22 cellular contexts compared by ENCODE assay signal in the genomic region with DNA sequence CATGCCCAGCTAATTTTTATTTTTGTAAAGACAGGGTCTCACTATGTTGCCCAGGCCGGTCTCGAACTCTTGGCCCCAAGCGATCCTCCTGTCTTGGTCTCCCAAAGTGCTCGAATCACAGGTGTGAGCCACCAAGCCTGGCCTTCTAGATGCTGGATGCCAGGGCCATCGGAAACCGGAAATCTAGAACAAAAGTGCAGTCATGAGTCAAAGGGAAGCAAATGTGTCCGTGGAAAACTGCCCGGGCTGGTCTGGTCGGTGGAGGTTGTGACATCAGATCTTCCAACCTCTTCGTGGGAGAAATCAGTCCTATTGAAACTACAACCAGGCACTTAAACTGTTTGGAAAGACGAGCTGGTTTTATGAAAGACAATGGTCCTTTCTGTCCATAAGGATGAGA.
DNase-seq lines count a peak whose midpoint lies in the region; ATAC-seq, FAIRE-seq and TF ChIP-seq lines count a peak whose summit lies in the region.
"Had no signal": no experiment of that assay in that cellular context is flagged by ENCODE, and none has a peak within 500 bp of the region (broad histone marks: within the 10 kb centered on the region; RNA-seq: fewer than 3 reads in every experiment).

No MANE protein-coding gene starts in this region.

- H3K4me1 ChIP-seq in PC-3 (ENCODE audit: insufficient read depth, low read length), result no peaks in the 10 kb centered on the region
- no peaks in the 10 kb centered on the region for H3K4me1 ChIP-seq in H1 (replicated peaks in 1 of 4; ENCODE audit: control insufficient read depth in 3 of 4, insufficient read depth in 4 of 4, low read length in 3 of 4)
- peaks cover 0 to 8% of the 10 kb centered on the region in 2 experiments for H3K4me1 ChIP-seq in trophoblast cell (ENCODE audit: control insufficient read depth in 1 of 2, insufficient read depth in 2 of 2, low read length in 2 of 2)
- H3K4me1 ChIP-seq: Peyer's patch had no signal

- H4K20me1 ChIP-seq in PC-3 (ENCODE audit: low read length) (no peaks in the 10 kb centered on the region), H1 (replicated peaks in 1 of 2; ENCODE audit: control insufficient read depth in 1 of 2, insufficient read depth in 2 of 2, low read length in 2 of 2) (no peaks in the 10 kb centered on the region)
- H4K20me1 ChIP-seq: BLaER1 had no signal

- H3K27me3 ChIP-seq in PC-3 (ENCODE audit: low read length), result no peaks in the 10 kb centered on the region
- no peaks in the 10 kb centered on the region for H3K27me3 ChIP-seq in H1 (replicated peaks in 1 of 4; ENCODE audit: control insufficient read depth in 3 of 4, extremely low read depth in 1 of 4, insufficient read depth in 3 of 4, low read length in 3 of 4)
- H3K27me3 ChIP-seq in trophoblast cell (ENCODE audit: insufficient read depth, low read length), result no peaks in the 10 kb centered on the region
- H3K27me3 ChIP-seq: BLaER1, Peyer's patch had no signal

- 88% methylated on average over 11 of the region's 11 CpGs; no CpG with 5 or more reads in 1 of the 2 experiments for WGBS in H1 (ENCODE audit: extremely low coverage in 1 of 2, insufficient coverage in 1 of 2, insufficient read length in 1 of 2, insufficient replicate concordance in 2 of 2, low coverage in 1 of 2, low lambda C conversion rate in 2 of 2, missing lambda C conversion rate in 1 of 2), 2 experiments
- WGBS in trophoblast cell (ENCODE audit: extremely low coverage, insufficient coverage, insufficient read length), result no CpG with 5 or more reads among the region's 11 CpGs

- no peak overlapping the region for H3K4me3 Mint-ChIP-seq in activated CD4-positive, alpha-beta T cell treated with anti-CD3 and anti-CD28 coated beads for 36 hours
- H3K4me3 Mint-ChIP-seq: CD8-positive, alpha-beta T cell; GM23338; T-cell had no signal

- FAIRE-seq in H1 (lab: Jason Lieb, UNC), result no peak
- FAIRE-seq: GM12891 had no signal

- H2BK12ac ChIP-seq in H1 (ENCODE audit: low read depth, low read length) (no peak overlapping the region), trophoblast cell (ENCODE audit: low read length) (no peak overlapping the region)

- H3K4me3 ChIP-seq in PC-3 (ENCODE audit: low read length) (no peak overlapping the region), H1 (ENCODE audit: extremely low read depth in 1 of 4, insufficient read depth in 2 of 4, low read depth in 3 of 4, low read length in 4 of 4) (no peak overlapping the region), trophoblast cell (ENCODE audit: low read depth, low read length) (no peak overlapping the region)
- H3K4me3 ChIP-seq: BLaER1, GM23338, Peyer's patch had no signal

- H2AK5ac ChIP-seq in H1 (ENCODE audit: low read depth, low read length), result no peak overlapping the region
- no peak overlapping the region for H2AK5ac ChIP-seq in trophoblast cell (ENCODE audit: low read length)

- no peak overlapping the region for H4K12ac ChIP-seq in trophoblast cell (ENCODE audit: low read depth, low read length)

- TF ChIP-seq POLR2A in H1 (IDR thresholded peaks at IDR 0.05; ENCODE audit: control extremely low read depth in 1 of 2, low read depth in 2 of 2, low read length in 2 of 2), result no peak

- H3K18ac ChIP-seq in H1 (ENCODE audit: extremely low read depth, low read length) (no peak overlapping the region), trophoblast cell (ENCODE audit: low read length) (no peak overlapping the region)

- H3K9me2 ChIP-seq in PC-3 (replicated peaks; ENCODE audit: low read length), result no peaks in the 10 kb centered on the region

- POLR2A ChIA-PET in PC-3 (lab: Charles Lee; ENCODE audit: unreplicated experiment) (no interaction called here), H1 (lab: Charles Lee; ENCODE audit: partially characterized antibody) (no interaction called here)
- POLR2A ChIA-PET in activated CD4-positive, alpha-beta T cell treated with anti-CD3 and anti-CD28 coated beads for 36 hours (lab: Charles Lee), result no interaction called here

- H2AFZ ChIP-seq in PC-3 (ENCODE audit: low read length) (no peak overlapping the region), H1 (ENCODE audit: low read length) (no peak overlapping the region), trophoblast cell (ENCODE audit: insufficient read depth, low read length, poor library complexity) (no peak overlapping the region)
- H2AFZ ChIP-seq: GM23338 had no signal

- H3K79me1 ChIP-seq in H1 (ENCODE audit: low read depth, low read length), result no peaks in the 10 kb centered on the region
- H3K79me1 ChIP-seq in trophoblast cell (ENCODE audit: low read length), result no peaks in the 10 kb centered on the region

- no peak overlapping the region for H4K5ac ChIP-seq in H1 (ENCODE audit: insufficient read length, low read depth, low read length)

- H4K91ac ChIP-seq in H1 (replicated peaks; ENCODE audit: insufficient read length, low read length) (no peak overlapping the region), trophoblast cell (ENCODE audit: low read depth, low read length) (no peak overlapping the region)

- H2BK15ac ChIP-seq in H1 (ENCODE audit: low read length), result peak overlapping the region; percentile 3; the same call in 1 of the 2 replicates

- ATAC-seq in PC-3, result no peak
- ATAC-seq in activated CD4-positive, alpha-beta T cell treated with anti-CD3 and anti-CD28 coated beads for 36 hours, result no peak
- ATAC-seq: CD8-positive, alpha-beta T cell; GM23338; T-cell had no signal

- no peak overlapping the region for H3K9ac ChIP-seq in PC-3 (ENCODE audit: low read length)
- no peak overlapping the region for H3K9ac ChIP-seq in H1 (replicated peaks in 1 of 4; ENCODE audit: extremely low read depth in 1 of 4, low read depth in 3 of 4, low read length in 3 of 4)
- H3K9ac ChIP-seq in trophoblast cell (ENCODE audit: low read length), result no peak overlapping the region
- H3K9ac ChIP-seq: BLaER1 had no signal

- no TSS peak for BruUV-seq in PC-3 (replicated peaks; lab: Mats Ljungman, UMichigan)

- peaks cover 9% of the 10 kb centered on the region for H3K9me3 Mint-ChIP-seq in activated CD4-positive, alpha-beta T cell treated with anti-CD3 and anti-CD28 coated beads for 36 hours (ENCODE audit: low read depth)

- H3K4me1 Mint-ChIP-seq in activated CD4-positive, alpha-beta T cell treated with anti-CD3 and anti-CD28 coated beads for 36 hours, result no peaks in the 10 kb centered on the region
- H3K4me1 Mint-ChIP-seq: GM23338, T-cell had no signal

- H3K79me2 ChIP-seq in PC-3 (ENCODE audit: low read length), result no peaks in the 10 kb centered on the region
- H3K79me2 ChIP-seq in H1 (ENCODE audit: control insufficient read depth in 1 of 2, insufficient read depth in 2 of 2, low read length in 2 of 2), result no peaks in the 10 kb centered on the region
- no peaks in the 10 kb centered on the region for H3K79me2 ChIP-seq in trophoblast cell (ENCODE audit: control insufficient read depth, insufficient read depth, low read length, poor library complexity)

- H3K4me2 ChIP-seq in PC-3 (ENCODE audit: low read length), result no peak overlapping the region
- no peak overlapping the region for H3K4me2 ChIP-seq in H1 (ENCODE audit: insufficient read depth in 1 of 2, low read depth in 2 of 2, low read length in 2 of 2)
- H3K4me2 ChIP-seq in trophoblast cell (ENCODE audit: low read length), result no peak overlapping the region
- H3K4me2 ChIP-seq: BLaER1, GM23338 had no signal

- H3F3A ChIP-seq in PC-3 (ENCODE audit: low read length, unreplicated experiment), result no peaks in the 10 kb centered on the region

- H3K23ac ChIP-seq in H1 (ENCODE audit: insufficient read length), result no peak overlapping the region
- no peak overlapping the region for H3K23ac ChIP-seq in trophoblast cell (ENCODE audit: low read length)

- DNase-seq in DMS53 (lab: John Stamatoyannopoulos, UW) (peak; percentile 7), DMS53 treated with DMSO at 0.1 percent for 48 hours (lab: John Stamatoyannopoulos, UW; ENCODE audit: unreplicated experiment) (no peak), PC-3 (peak; percentile 68), H1 (ENCODE audit: low read depth in 1 of 2, low spot score in 2 of 2) (no peak), trophoblast cell (peak; percentile 66 to 78), medulla oblongata (ENCODE audit: extremely low spot score) (no peak), NCI-H1436 (lab: John Stamatoyannopoulos, UW) (no peak)
- DNase-seq in activated CD4-positive, alpha-beta T cell treated with anti-CD3 and anti-CD28 coated beads for 36 hours, result no peak
- DNase-seq: CD8-positive, alpha-beta T cell; DMS79 treated with DMSO at 0.1 percent for 48 hours; GF-D8; MV-4-11; NCI-H1417 treated with DMSO at 0.1 percent for 48 hours; NCI-H2081; NCI-H510A; NCI-H82; Peyer's patch; T-cell had no signal

- no peak overlapping the region for H2BK120ac ChIP-seq in H1 (replicated peaks; ENCODE audit: low read depth, low read length)
- no peak overlapping the region for H2BK120ac ChIP-seq in trophoblast cell (ENCODE audit: insufficient read depth, low read length, poor library complexity)

- no peak overlapping the region for H3K4ac ChIP-seq in H1 (replicated peaks; ENCODE audit: insufficient read length, low read depth, low read length)
- no peak overlapping the region for H3K4ac ChIP-seq in trophoblast cell (ENCODE audit: low read depth, low read length)

- H3K36me3 Mint-ChIP-seq in activated CD4-positive, alpha-beta T cell treated with anti-CD3 and anti-CD28 coated beads for 36 hours (ENCODE audit: low read depth), result no peaks in the 10 kb centered on the region
- H3K36me3 Mint-ChIP-seq: CD8-positive, alpha-beta T cell; T-cell had no signal

- H2BK20ac ChIP-seq in H1 (ENCODE audit: low read length), result no peak overlapping the region

- H3K23me2 ChIP-seq in H1 (ENCODE audit: low read depth, low read length), result no peaks in the 10 kb centered on the region

- no peaks in the 10 kb centered on the region for H3K27me3 Mint-ChIP-seq in activated CD4-positive, alpha-beta T cell treated with anti-CD3 and anti-CD28 coated beads for 36 hours

- no peak overlapping the region for H3K27ac ChIP-seq in PC-3 (ENCODE audit: low read length)
- H3K27ac ChIP-seq in H1 (ENCODE audit: low read depth, low read length), result no peak overlapping the region
- no peak overlapping the region for H3K27ac ChIP-seq in trophoblast cell (ENCODE audit: low read depth, low read length)
- H3K27ac ChIP-seq: 22Rv1, BLaER1, Peyer's patch had no signal

- no peaks in the 10 kb centered on the region for H3K36me3 ChIP-seq in PC-3 (ENCODE audit: low read depth, low read length)
- no peaks in the 10 kb centered on the region for H3K36me3 ChIP-seq in H1 (ENCODE audit: control insufficient read depth in 2 of 4, insufficient read depth in 4 of 4, low read length in 3 of 4)
- no peaks in the 10 kb centered on the region for H3K36me3 ChIP-seq in trophoblast cell (ENCODE audit: control insufficient read depth in 1 of 2, insufficient read depth in 2 of 2, low read length in 2 of 2)
- H3K36me3 ChIP-seq: BLaER1, Peyer's patch had no signal

- TF ChIP-seq EP300 in H1 (IDR thresholded peaks at IDR 0.05; ENCODE audit: borderline replicate concordance in 1 of 2, low read depth in 2 of 2, low read length in 2 of 2), result no peak

- no peak overlapping the region for H4K8ac ChIP-seq in H1 (ENCODE audit: extremely low read depth, insufficient read depth, low read length)
- H4K8ac ChIP-seq in trophoblast cell (ENCODE audit: low read depth, low read length), result no peak overlapping the region

- H2BK5ac ChIP-seq in H1 (ENCODE audit: low read depth, low read length), result no peak overlapping the region
- no peak overlapping the region for H2BK5ac ChIP-seq in trophoblast cell (ENCODE audit: low read depth, low read length, poor library complexity)

- TF ChIP-seq RAD21 in H1 (IDR thresholded peaks at IDR 0.05 in 1 of 2, conservative IDR thresholded peaks at IDR 0.05 in 1 of 2; ENCODE audit: low read depth in 2 of 2, low read length in 2 of 2), result no peak

- no peak for TF ChIP-seq CTCF in PC-3 (conservative IDR thresholded peaks at IDR 0.05; ENCODE audit: low read depth, low read length)
- no peak for TF ChIP-seq CTCF in H1 (IDR thresholded peaks at IDR 0.05; ENCODE audit: control extremely low read depth in 1 of 3, insufficient read depth in 1 of 3, low read depth in 1 of 3, low read length in 3 of 3)

- intact Hi-C loops in PC-3 (cut with micrococcal nuclease), result no loop called here
- intact Hi-C loops in activated CD4-positive, alpha-beta T cell treated with anti-CD3 and anti-CD28 coated beads for 36 hours (cut with DNase I, micrococcal nuclease), result loop anchor here in 1 of 2 experiments (10.0 kb wide), 1 partner anchor 64 kb away; no protein-coding TSS in a partner anchor

- H3K27ac Mint-ChIP-seq in activated CD4-positive, alpha-beta T cell treated with anti-CD3 and anti-CD28 coated beads for 36 hours, result no peak overlapping the region
- H3K27ac Mint-ChIP-seq: CD8-positive, alpha-beta T cell; GM23338; T-cell had no signal

- H3K14ac ChIP-seq in H1 (ENCODE audit: insufficient read length) (no peak overlapping the region), trophoblast cell (ENCODE audit: low read length) (no peak overlapping the region)

- CTCF ChIA-PET in PC-3 (lab: Charles Lee) (no interaction called here), H1 (lab: Charles Lee; ENCODE audit: partially characterized antibody) (no interaction called here)
- CTCF ChIA-PET in activated CD4-positive, alpha-beta T cell treated with anti-CD3 and anti-CD28 coated beads for 36 hours (lab: Charles Lee), result no interaction called here

- no peak overlapping the region for H3K56ac ChIP-seq in H1 (replicated peaks; ENCODE audit: insufficient read length, low read depth, low read length)

- no peaks in the 10 kb centered on the region for H3K9me3 ChIP-seq in PC-3 (ENCODE audit: low read length)
- H3K9me3 ChIP-seq in H1 (ENCODE audit: insufficient read depth in 2 of 2, low read depth in 1 of 2, low read length in 1 of 2), result no peaks in the 10 kb centered on the region
- peaks cover 1% of the 10 kb centered on the region for H3K9me3 ChIP-seq in trophoblast cell (ENCODE audit: insufficient read depth, low read depth, low read length)
- H3K9me3 ChIP-seq: BLaER1, Peyer's patch had no signal

Comparison
In these comparisons a context has a peak if more than half of its experiments do, and no peak if none do; other contexts are left out.
1. DNase-seq: peak in DMS53 (single experiment), PC-3 (single experiment) and trophoblast cell (2 of 2); none in DMS53 treated with DMSO at 0.1 percent for 48 hours (single experiment), H1 (0 of 2), medulla oblongata (single experiment), NCI-H1436 (single experiment) and activated CD4-positive, alpha-beta T cell treated with anti-CD3 and anti-CD28 coated beads for 36 hours (single experiment).